ENCODE assay signal across 8 cellular contexts in the genomic region with DNA sequence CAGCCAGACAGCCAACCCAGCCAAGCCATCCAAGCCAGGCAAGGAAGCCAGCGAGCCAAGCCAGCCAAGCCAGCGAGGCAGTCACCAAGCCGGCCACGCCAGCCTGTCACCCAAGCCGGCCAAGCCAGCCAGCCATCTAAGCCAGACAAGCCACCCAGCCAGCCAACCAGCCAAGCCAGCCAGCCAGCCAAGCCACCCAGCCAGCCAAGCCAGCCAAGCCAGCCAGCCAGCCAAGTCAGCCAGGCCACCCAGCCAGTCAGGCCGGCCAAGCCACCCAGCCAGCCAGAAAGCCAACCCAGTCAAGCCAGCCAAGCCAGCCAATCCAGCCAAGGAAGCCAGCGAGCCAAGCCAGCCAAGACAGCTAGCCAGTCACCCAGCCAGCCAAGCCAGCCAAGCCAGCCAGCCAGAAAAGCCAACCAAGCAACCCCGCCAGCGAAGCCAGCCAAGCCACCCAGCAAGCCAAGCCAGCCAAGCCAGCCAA.
DNase-seq lines count a peak whose midpoint lies in the region; ATAC-seq and TF ChIP-seq lines count a peak whose summit lies in the region.

No MANE protein-coding gene starts in this region.

- no peaks in the 10 kb centered on the region for H3K36me3 ChIP-seq in A673 (ENCODE audit: insufficient read depth, low read length, poor library complexity, severe bottlenecking)

- no peak overlapping the region for H3K27ac Mint-ChIP-seq in stimulated activated memory B cell treated with anti-CD40 and anti-IgM and Interleukin-4, amounts not matched to agents 10 μg/mL and 1 μg/mL and 100 μg/mL, for 72 hours

- no peaks in the 10 kb centered on the region for H3K4me1 ChIP-seq in A673 (ENCODE audit: insufficient read depth, low read length, poor library complexity, severe bottlenecking)

- ATAC-seq in HG03342 (IDR thresholded peaks at IDR 0.05; ENCODE audit: unreplicated experiment) (peak; percentile 48), GM19351 (IDR thresholded peaks at IDR 0.05; ENCODE audit: unreplicated experiment) (no peak), HG03378 (IDR thresholded peaks at IDR 0.05; ENCODE audit: unreplicated experiment) (no peak)
- ATAC-seq in stimulated activated memory B cell treated with anti-CD40 and anti-IgM and Interleukin-4, amounts not matched to agents 10 μg/mL and 1 μg/mL and 100 μg/mL, for 72 hours, result peak; percentile 49

- H3K9me3 Mint-ChIP-seq in stimulated activated memory B cell treated with anti-CD40 and anti-IgM and Interleukin-4, amounts not matched to agents 10 μg/mL and 1 μg/mL and 100 μg/mL, for 72 hours, result peaks cover 5% of the 10 kb centered on the region

- H3K27ac ChIP-seq in A673 (ENCODE audit: low read depth, low read length, poor library complexity, severe bottlenecking), result no peak overlapping the region

- no peaks in the 10 kb centered on the region for H3K27me3 Mint-ChIP-seq in stimulated activated memory B cell treated with anti-CD40 and anti-IgM and Interleukin-4, amounts not matched to agents 10 μg/mL and 1 μg/mL and 100 μg/mL, for 72 hours

- POLR2A ChIA-PET in A673 (lab: Charles Lee; ENCODE audit: low non-redundant PET), result no interaction called here

- DNase-seq in activated CD8-positive, alpha-beta memory T cell treated with anti-CD3 and anti-CD28 coated beads, Interleukin-2, amount 50 U/mL, for 48 hours, result peak; percentile 62
- DNase-seq in hepatic stellate cell (ENCODE audit: low spot score), result peak; percentile 0
- DNase-seq in A673 (ENCODE audit: low spot score), result no peak
- DNase-seq in NCI-H2081 treated with DMSO at 0.1 percent for 48 hours (lab: John Stamatoyannopoulos, UW), result no peak

- no peak overlapping the region for H3K4me3 ChIP-seq in A673 (ENCODE audit: low read depth, low read length, poor library complexity, severe bottlenecking)

- no peaks in the 10 kb centered on the region for H3K4me1 Mint-ChIP-seq in stimulated activated memory B cell treated with anti-CD40 and anti-IgM and Interleukin-4, amounts not matched to agents 10 μg/mL and 1 μg/mL and 100 μg/mL, for 72 hours

- no peak overlapping the region for H3K4me3 Mint-ChIP-seq in stimulated activated memory B cell treated with anti-CD40 and anti-IgM and Interleukin-4, amounts not matched to agents 10 μg/mL and 1 μg/mL and 100 μg/mL, for 72 hours

- no TSS peak for BruUV-seq in A673 (replicated peaks; lab: Mats Ljungman, UMichigan)

- H3K9me3 ChIP-seq in A673 (ENCODE audit: low read depth, low read length, poor library complexity, severe bottlenecking), result peaks cover 71% of the 10 kb centered on the region

- no peaks in the 10 kb centered on the region for H3K36me3 Mint-ChIP-seq in stimulated activated memory B cell treated with anti-CD40 and anti-IgM and Interleukin-4, amounts not matched to agents 10 μg/mL and 1 μg/mL and 100 μg/mL, for 72 hours

- CTCF ChIA-PET in A673 (lab: Charles Lee), result no interaction called here

- H3K27me3 ChIP-seq in A673 (replicated peaks; ENCODE audit: insufficient read depth, low read depth, low read length, poor library complexity), result no peaks in the 10 kb centered on the region

- intact Hi-C loops in A673 (cut with micrococcal nuclease; ENCODE audit: unreplicated experiment), result loop anchor here (5.0 kb wide), 1 partner anchor 47 kb away; no protein-coding TSS in a partner anchor

- TF ChIP-seq CTCF in A673 (conservative IDR thresholded peaks at IDR 0.05; ENCODE audit: low read depth, low read length), result no peak

Comparison
In these comparisons a context has a peak if more than half of its experiments do, and no peak if none do; other contexts are left out.
1. ATAC-seq: peak in HG03342 (single experiment) and stimulated activated memory B cell treated with anti-CD40 and anti-IgM and Interleukin-4, amounts not matched to agents 10 μg/mL and 1 μg/mL and 100 μg/mL, for 72 hours (single experiment); none in GM19351 (single experiment) and HG03378 (single experiment).
2. DNase-seq: peak in activated CD8-positive, alpha-beta memory T cell treated with anti-CD3 and anti-CD28 coated beads, Interleukin-2, amount 50 U/mL, for 48 hours (single experiment) and hepatic stellate cell (single experiment); none in A673 (single experiment) and NCI-H2081 treated with DMSO at 0.1 percent for 48 hours (single experiment).